In genomic region chr14:89701079-89702043, GRCh38 we compare ENCODE assay signal across 8 cellular contexts.
A peak's percentile ranks its signal among the peaks of the same experiment; 100 is the strongest.
DNase-seq lines count a peak whose midpoint lies in the region; ATAC-seq and TF ChIP-seq lines count a peak whose summit lies in the region.

No MANE protein-coding gene starts in this region.

- H3K4me3 ChIP-seq in AG04449 (ENCODE audit: low read depth, low read length) (peak overlapping the region; percentile 66), endocrine pancreas (ENCODE audit: control insufficient read depth, insufficient read depth, low read length) (peak overlapping the region; percentile 77)

- peak overlapping the region; percentile 62 for H3K9ac ChIP-seq in endocrine pancreas (ENCODE audit: control insufficient read depth, insufficient read depth, low read length)

- CTCF ChIA-PET in AG04449 (lab: Yijun Ruan, JAX), result no interaction called here

- no peaks in the 10 kb centered on the region for H3K36me3 ChIP-seq in endocrine pancreas (ENCODE audit: control insufficient read depth, insufficient read depth, low read length)

- H3K4me1 ChIP-seq in endocrine pancreas (ENCODE audit: control insufficient read depth, insufficient read depth, low read length), result peaks cover 4% of the 10 kb centered on the region

- ATAC-seq in GM19025 (IDR thresholded peaks at IDR 0.05; ENCODE audit: low read depth, unreplicated experiment), result peak; percentile 80
- peak; percentile 92 for ATAC-seq in HG03432 (IDR thresholded peaks at IDR 0.05; ENCODE audit: unreplicated experiment)

- DNase-seq in AG04449 (ENCODE audit: low read depth, low spot score) (no peak), NCI-H748 (lab: John Stamatoyannopoulos, UW; ENCODE audit: unreplicated experiment) (peak; percentile 94), mesenteric fat pad (ENCODE audit: low spot score) (peak; percentile 96)
- DNase-seq in activated CD8-positive, alpha-beta memory T cell treated with anti-CD3 and anti-CD28 coated beads for 48 hours (ENCODE audit: low read depth in 2 of 3, low spot score in 2 of 3), result peak; percentile 63 to 72 (median 72)
- DNase-seq in stimulated activated CD8-positive, alpha-beta memory T cell treated with anti-CD3 and anti-CD28 coated beads, Interleukin-15, amount 100 ng/mL, for 1 hour (ENCODE audit: low read depth), result peak; percentile 50

- H3K9me3 ChIP-seq in endocrine pancreas (ENCODE audit: control insufficient read depth, low read length), result no peaks in the 10 kb centered on the region

- TF ChIP-seq CTCF in AG04449 (IDR thresholded peaks at IDR 0.05; ENCODE audit: insufficient read depth, low read length, missing control alignments), result no peak

- no peaks in the 10 kb centered on the region for H3K27me3 ChIP-seq in endocrine pancreas (ENCODE audit: control insufficient read depth, insufficient read depth, low read length)

- POLR2A ChIA-PET in AG04449 (lab: Yijun Ruan, JAX), result interaction anchor here (0.7 kb wide), 1 partner anchor 160 kb away, joined by 3 read pairs; no protein-coding TSS in a partner anchor
